In the genomic region with DNA sequence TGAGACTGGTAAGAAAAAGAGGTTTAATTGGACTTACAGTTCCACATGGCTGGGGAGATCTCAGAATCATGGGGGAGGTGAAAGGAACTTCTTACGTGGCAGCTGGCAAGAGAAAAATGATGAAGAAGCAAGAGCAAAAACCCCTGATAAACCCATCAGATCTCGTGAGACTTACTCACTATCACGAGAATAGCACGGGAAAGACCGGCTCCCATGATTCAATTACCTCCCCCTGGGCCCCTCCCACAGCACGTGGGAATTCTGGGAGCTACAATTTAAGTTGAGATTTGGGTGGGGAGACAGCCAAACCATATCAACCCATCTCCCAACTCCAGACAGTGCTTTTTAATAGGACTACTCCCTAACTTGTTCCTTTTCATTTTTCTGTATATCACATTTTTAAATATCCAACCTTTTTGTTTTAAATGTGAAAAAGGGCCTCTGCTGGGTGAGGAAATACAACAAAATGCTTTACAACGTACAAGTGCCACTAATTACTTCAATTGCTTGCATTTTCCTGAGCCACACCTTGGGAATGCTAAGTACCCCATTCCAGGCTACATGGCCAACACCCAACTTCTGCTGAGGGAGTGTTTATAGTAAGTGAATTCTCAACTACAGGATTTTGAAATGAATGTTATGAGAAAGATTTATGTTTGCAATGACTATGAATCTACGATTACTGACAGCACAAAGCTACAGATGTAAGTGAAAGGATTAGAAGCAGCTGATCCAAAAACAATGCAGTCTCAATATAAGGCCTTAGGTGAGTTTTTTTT, we compare ENCODE assay signal across 25 cellular contexts.
DNase-seq lines count a peak whose midpoint lies in the region; ATAC-seq and TF ChIP-seq lines count a peak whose summit lies in the region.
"Had no signal": no experiment of that assay in that cellular context is flagged by ENCODE, and none has a peak within 500 bp of the region (broad histone marks: within the 10 kb centered on the region; RNA-seq: fewer than 3 reads in every experiment).

No MANE protein-coding gene starts in this region.

- POLR2A ChIA-PET in T-cell (lab: Charles Lee), result interaction anchor here (0.6 to 0.7 kb wide), 3 partner anchors 35 to 347 kb away, joined by 3 to 4 read pairs (median 3); no protein-coding TSS in a partner anchor

- no peaks in the 10 kb centered on the region for H3K36me3 ChIP-seq in mesendoderm (ENCODE audit: control insufficient read depth, insufficient read depth, low read length)
- H3K36me3 ChIP-seq: neural progenitor cell, pancreas, right atrium auricular region had no signal

- DNase-seq in HCEC 1CT (peak; percentile 37), astrocyte of the hippocampus (ENCODE audit: low read depth, low spot score) (peak; percentile 28), left colon (no peak), retinal pigment epithelial cell (ENCODE audit: low read depth) (peak; percentile 67), T-cell (no peak), substantia nigra (lab: John Stamatoyannopoulos, UW) (no peak), mesendoderm (no peak)
- DNase-seq: activated CD4-positive, alpha-beta T cell treated with anti-CD3 and anti-CD28 coated beads for 36 hours; activated effector memory CD4-positive, alpha-beta T cell treated with anti-CD3 and anti-CD28 coated beads, Interleukin-2, amount 50 U/mL, for 16 hours; aorta; caudate nucleus; CD4-positive, alpha-beta T cell; NCI-H1417 treated with DMSO at 0.1 percent for 48 hours; NCI-H2107; pancreas; stimulated activated CD4-positive, alpha-beta T cell treated with anti-CD3 and anti-CD28 coated beads, Interleukin-1b, Interleukin-23, amount 100 ng/mL, for 48 hours; stimulated activated naive CD4-positive, alpha-beta T cell treated with Interleukin-2 at 50 U/mL for 16 hours; T-helper 9 cell had no signal

- no peak overlapping the region for H2BK120ac ChIP-seq in mesendoderm (ENCODE audit: low read depth, low read length)

- H4K8ac ChIP-seq in mesendoderm (ENCODE audit: low read depth, low read length), result no peak overlapping the region

- H3K27me3 Mint-ChIP-seq in T-cell, result no peaks in the 10 kb centered on the region
- H3K27me3 Mint-ChIP-seq: activated CD4-positive, alpha-beta T cell treated with anti-CD3 and anti-CD28 coated beads for 36 hours; activated naive CD8-positive, alpha-beta T cell; CD4-positive, alpha-beta T cell had no signal

- H3K23ac ChIP-seq in mesendoderm (ENCODE audit: low read length), result no peak overlapping the region

- no peak overlapping the region for H3K56ac ChIP-seq in mesendoderm (ENCODE audit: low read length)

- ATAC-seq in left colon, result peak; percentile 77
- ATAC-seq in T-cell (replicated peaks in 1 of 4), result no peak
- no peak for ATAC-seq in GM21619 (IDR thresholded peaks at IDR 0.05; ENCODE audit: unreplicated experiment)
- ATAC-seq: activated CD4-positive, alpha-beta T cell treated with anti-CD3 and anti-CD28 coated beads for 36 hours; pancreas had no signal

- H3K27ac Mint-ChIP-seq in T-cell, result no peak overlapping the region
- H3K27ac Mint-ChIP-seq: activated CD4-positive, alpha-beta T cell treated with anti-CD3 and anti-CD28 coated beads for 36 hours; activated naive CD8-positive, alpha-beta T cell; CD4-positive, alpha-beta T cell; neural progenitor cell had no signal

- H3K4ac ChIP-seq in mesendoderm (ENCODE audit: low read depth, low read length), result no peak overlapping the region

- no CpG with 5 or more reads among the region's 8 CpGs for WGBS in mesendoderm (ENCODE audit: extremely low coverage, insufficient coverage, low lambda C conversion rate)

- no peak overlapping the region for H4K5ac ChIP-seq in mesendoderm (ENCODE audit: low read length)

- H2BK15ac ChIP-seq in mesendoderm (replicated peaks; ENCODE audit: low read depth), result no peak overlapping the region

- H3K27me3 ChIP-seq in mesendoderm (ENCODE audit: insufficient read depth, low read length, poor library complexity), result no peaks in the 10 kb centered on the region
- H3K27me3 ChIP-seq: neural progenitor cell, pancreas, right atrium auricular region had no signal

- peaks cover 0 to 9% (median 6%) of the 10 kb centered on the region in 3 donors for H3K4me1 Mint-ChIP-seq in T-cell

- intact Hi-C loops in left colon (cut with DNase I, micrococcal nuclease), result no loop called here

- no peak overlapping the region for H3K4me3 ChIP-seq in retinal pigment epithelial cell (ENCODE audit: low read length)
- no peak overlapping the region for H3K4me3 ChIP-seq in mesendoderm (ENCODE audit: low read length)
- H3K4me3 ChIP-seq: neural progenitor cell, pancreas, right atrium auricular region had no signal

- no peaks in the 10 kb centered on the region for H3K79me2 ChIP-seq in mesendoderm (ENCODE audit: control insufficient read depth, insufficient read depth, low read length)

- H2AK5ac ChIP-seq in mesendoderm (ENCODE audit: low read length), result no peak overlapping the region

- TF ChIP-seq CTCF in retinal pigment epithelial cell (conservative IDR thresholded peaks at IDR 0.05; ENCODE audit: low read depth, low read length), result no peak

- no peak overlapping the region for H3K9ac ChIP-seq in mesendoderm (ENCODE audit: low read length)
- H3K9ac ChIP-seq: KMS-11, neural progenitor cell had no signal

- no peaks in the 10 kb centered on the region for H3K4me1 ChIP-seq in mesendoderm (ENCODE audit: control insufficient read depth, low read depth, low read length)
- H3K4me1 ChIP-seq: neural progenitor cell, pancreas, right atrium auricular region had no signal

- CTCF ChIA-PET in T-cell (lab: Charles Lee), result no interaction called here

- no peak overlapping the region for H3K4me2 ChIP-seq in mesendoderm (ENCODE audit: low read length)
- H3K4me2 ChIP-seq: KMS-11, neural progenitor cell had no signal

- H3K36me3 Mint-ChIP-seq in T-cell, result no peaks in the 10 kb centered on the region
- H3K36me3 Mint-ChIP-seq: activated naive CD8-positive, alpha-beta T cell had no signal

- no peak overlapping the region for H2BK5ac ChIP-seq in mesendoderm (ENCODE audit: low read length)

- H3K27ac ChIP-seq in substantia nigra (ENCODE audit: low read depth, low read length, poor library complexity, severe bottlenecking) (no peak overlapping the region), mesendoderm (ENCODE audit: low read depth, low read length) (no peak overlapping the region)
- H3K27ac ChIP-seq: HL-60, KMS-11, neural progenitor cell, pancreas, right atrium auricular region, VCaP had no signal

- no peak overlapping the region for H3K4me3 Mint-ChIP-seq in T-cell
- H3K4me3 Mint-ChIP-seq: activated CD4-positive, alpha-beta T cell treated with anti-CD3 and anti-CD28 coated beads for 36 hours; activated naive CD8-positive, alpha-beta T cell; CD4-positive, alpha-beta T cell; neural progenitor cell had no signal

- H3K9me3 Mint-ChIP-seq in T-cell, result no peaks in the 10 kb centered on the region

- H3K18ac ChIP-seq in mesendoderm (ENCODE audit: low read length), result no peak overlapping the region

- H3K79me1 ChIP-seq in mesendoderm (ENCODE audit: low read length), result no peaks in the 10 kb centered on the region

Comparison
In these comparisons a context has a peak if more than half of its experiments do, and no peak if none do; other contexts are left out.
1. DNase-seq: peak in HCEC 1CT (single experiment), astrocyte of the hippocampus (single experiment) and retinal pigment epithelial cell (single experiment); none in left colon (0 of 2), T-cell (0 of 34), substantia nigra (0 of 49) and mesendoderm (single experiment).